ENCODE assay signal across 20 cellular contexts in the genomic region with DNA sequence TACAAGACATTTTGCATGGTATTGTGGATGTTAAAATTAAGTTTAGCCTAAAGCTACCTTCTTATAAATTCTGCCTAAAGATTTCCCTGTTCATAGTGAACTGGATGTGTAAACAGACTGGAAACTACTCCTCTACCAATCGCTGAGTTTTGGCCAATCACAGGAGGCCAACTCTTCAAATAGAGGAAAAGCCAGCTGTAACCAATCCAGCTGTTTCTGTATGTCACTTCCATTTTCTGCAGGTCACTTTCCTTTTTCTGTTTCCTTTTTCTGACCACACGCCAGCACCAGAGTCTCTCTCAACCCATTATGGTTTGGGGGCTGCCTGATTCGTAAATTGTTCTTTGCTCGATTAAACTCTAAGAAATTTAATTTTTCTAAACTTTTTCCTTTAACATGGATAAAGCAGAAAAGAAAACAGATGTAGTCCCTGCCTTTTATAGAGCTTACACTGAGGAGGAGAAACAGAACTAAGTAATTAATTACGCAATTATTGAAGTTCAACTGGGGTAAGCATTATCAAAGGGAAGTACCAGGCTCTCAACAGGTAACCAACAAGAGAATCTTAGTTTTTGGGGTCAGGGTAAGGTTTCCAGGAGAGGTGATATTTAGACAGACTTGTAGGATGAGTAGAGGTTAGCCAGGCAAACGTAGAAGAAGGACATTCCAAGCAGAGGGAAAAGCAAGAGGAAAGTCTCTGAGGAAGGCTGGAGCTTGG. TPM values are rescaled to one million over a fixed set of nuclear protein-coding genes. Genes with fewer than 3 reads are reported as not detected.
DNase-seq lines count a peak whose midpoint lies in the region; ATAC-seq and TF ChIP-seq lines count a peak whose summit lies in the region.
"Had no signal": no experiment of that assay in that cellular context is flagged by ENCODE, and none has a peak within 500 bp of the region (broad histone marks: within the 10 kb centered on the region; RNA-seq: fewer than 3 reads in every experiment).

No MANE protein-coding gene starts in this region.

- peak overlapping the region; percentile 61 for H3K4me3 ChIP-seq in SK-N-MC
- peak overlapping the region; percentile 20 for H3K4me3 ChIP-seq in thoracic aorta
- no peak overlapping the region for H3K4me3 ChIP-seq in left lung
- H3K4me3 ChIP-seq: ascending aorta, BLaER1, skin epidermis had no signal

- peak; percentile 77 for ATAC-seq in left lobe of liver
- no peak for ATAC-seq in thoracic aorta (ENCODE audit: insufficient number of reproducible peaks, low FRiP score, low read depth)
- ATAC-seq in left lung, result no peak
- no peak for ATAC-seq in HG02884 (IDR thresholded peaks at IDR 0.05; ENCODE audit: unreplicated experiment)

- H3K36me3 ChIP-seq in SK-N-MC (ENCODE audit: insufficient read depth, low read length), result no peaks in the 10 kb centered on the region
- H3K36me3 ChIP-seq in thoracic aorta, result no peaks in the 10 kb centered on the region
- H3K36me3 ChIP-seq in left lung, result no peaks in the 10 kb centered on the region
- H3K36me3 ChIP-seq: ascending aorta, BLaER1 had no signal

- H3K27me3 ChIP-seq in thoracic aorta (replicated peaks; ENCODE audit: insufficient read depth) (no peaks in the 10 kb centered on the region), left lung (no peaks in the 10 kb centered on the region)
- H3K27me3 ChIP-seq: ascending aorta, BLaER1 had no signal

- peak overlapping the region; percentile 32 for H3K9ac ChIP-seq in SK-N-MC (ENCODE audit: insufficient read length)
- H3K9ac ChIP-seq: BLaER1 had no signal

- intact Hi-C loops in left lung (cut with DNase I), result loop anchor here in 1 of 2 donors (10.0 kb wide), 1 partner anchor 121 kb away; no protein-coding TSS in a partner anchor

- DNase-seq in SIG-M5 treated with dmso at 0.1 percent for 504 hours (lab: John Stamatoyannopoulos, UW; ENCODE audit: unreplicated experiment), result peak; percentile 26
- DNase-seq in SIG-M5 (lab: John Stamatoyannopoulos, UW), result no peak
- no peak for DNase-seq in SK-N-MC (ENCODE audit: low read depth, low spot score)
- DNase-seq in left lobe of liver (ENCODE audit: low spot score), result peak; percentile 58
- no peak for DNase-seq in thoracic aorta (ENCODE audit: low spot score)
- no peak for DNase-seq in left lung
- no peak for DNase-seq in hippocampal formation (lab: John Stamatoyannopoulos, UW)
- DNase-seq: activated naive CD4-positive, alpha-beta T cell treated with anti-CD3 and anti-CD28 coated beads for 36 hours; DMS153; H7; hypothalamus; Karpas-422; NCI-H1694; NCI-H446 had no signal

- H3K9me3 ChIP-seq in SK-N-MC (ENCODE audit: low read depth, low read length) (no peaks in the 10 kb centered on the region), thoracic aorta (no peaks in the 10 kb centered on the region), left lung (no peaks in the 10 kb centered on the region)
- H3K9me3 ChIP-seq: ascending aorta, BLaER1 had no signal

- H3K27ac ChIP-seq in SK-N-MC, result peak overlapping the region; percentile 94
- peak overlapping the region; percentile 10 to 31 for H3K27ac ChIP-seq in thoracic aorta
- no peak overlapping the region for H3K27ac ChIP-seq in left lung
- H3K27ac ChIP-seq: 22Rv1, BLaER1 had no signal

- no peak for TF ChIP-seq CTCF in thoracic aorta (IDR thresholded peaks at IDR 0.05)
- TF ChIP-seq CTCF in left lung (IDR thresholded peaks at IDR 0.05), result no peak

- H3K4me1 ChIP-seq in thoracic aorta (ENCODE audit: control insufficient read depth in 1 of 2, low read depth in 2 of 2) (peaks cover 33 to 82% of the 10 kb centered on the region in 2 donors), left lung (peaks cover 0 to 4% of the 10 kb centered on the region in 2 donors)

RNA-seq across cellular contexts. Expression of a gene that starts 27.7 kb away (rescaled TPM):
- total RNA-seq in left lobe of liver, result 3.3 TPM
- total RNA-seq in thoracic aorta, result 10 to 100 TPM; 10.7 to 25.5 TPM
- 1 to 10 TPM; 4.2 to 7.1 TPM for total RNA-seq in left lung
- total RNA-seq: ascending aorta, H7, kidney epithelial cell had no signal

RNA-seq across cellular contexts. Expression of a gene that starts 32.2 kb away (rescaled TPM):
- 185 TPM for total RNA-seq in left lobe of liver
- total RNA-seq in thoracic aorta, result 10 to 100 TPM; 16.2 to 31.5 TPM
- total RNA-seq in left lung, result 10 to 100 TPM; 23.8 to 30.8 TPM

Comparison
In these comparisons a context has a peak if more than half of its experiments do, and no peak if none do; other contexts are left out.
1. DNase-seq: peak in SIG-M5 treated with dmso at 0.1 percent for 504 hours (single experiment) and left lobe of liver (single experiment); none in SIG-M5 (single experiment), SK-N-MC (single experiment), thoracic aorta (single experiment), left lung (0 of 2) and hippocampal formation (0 of 2).
2. H3K27ac ChIP-seq: peak in SK-N-MC (single experiment) and thoracic aorta (2 of 2); none in left lung (0 of 2).
3. H3K4me3 ChIP-seq: peak in SK-N-MC (single experiment) and thoracic aorta (single experiment); none in left lung (0 of 2).